ENCODE assay signal across 17 cellular contexts in the genomic region with DNA sequence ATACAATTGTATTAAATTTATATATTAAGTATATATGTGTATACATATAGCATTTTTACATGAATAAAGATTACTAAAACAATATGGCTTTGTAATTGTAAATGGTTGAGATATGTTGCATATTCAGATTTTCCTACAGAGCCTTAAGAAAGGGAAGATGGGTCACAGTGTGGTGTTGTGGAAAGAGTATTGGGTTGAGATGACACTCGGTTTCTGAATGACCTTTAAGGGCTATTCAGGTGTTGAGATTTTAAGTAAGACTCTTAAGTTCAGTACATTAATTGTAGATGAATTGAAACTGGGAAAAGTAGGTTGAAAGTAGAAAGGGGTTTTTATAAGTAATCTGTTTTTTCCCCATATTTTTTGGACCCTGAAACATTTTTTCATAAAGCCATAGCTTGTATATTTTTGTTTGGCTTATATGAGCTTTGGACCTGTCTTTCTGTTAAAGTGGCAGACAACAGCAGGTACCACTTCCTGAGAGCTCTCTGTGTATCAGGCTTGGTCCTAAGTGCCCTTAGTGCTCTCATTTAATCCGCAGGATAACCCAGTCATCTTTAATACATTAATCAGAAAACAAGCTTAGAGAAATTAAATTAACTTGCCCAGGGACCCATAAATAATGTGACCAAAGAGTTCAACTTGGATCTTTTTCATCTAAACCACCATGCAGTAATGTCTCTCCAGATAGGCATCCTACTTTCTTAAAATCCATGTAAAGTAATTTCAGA. TPM values are rescaled to one million over a fixed set of nuclear protein-coding genes. Genes with fewer than 3 reads are reported as not detected.
DNase-seq lines count a peak whose midpoint lies in the region; ATAC-seq and TF ChIP-seq lines count a peak whose summit lies in the region.
"Had no signal": no experiment of that assay in that cellular context is flagged by ENCODE, and none has a peak within 500 bp of the region (broad histone marks: within the 10 kb centered on the region; RNA-seq: fewer than 3 reads in every experiment).

No MANE protein-coding gene starts in this region.

- peak overlapping the region; percentile 37 for H3K27ac Mint-ChIP-seq in activated CD4-positive, alpha-beta T cell treated with anti-CD3 and anti-CD28 coated beads, Interleukin-2, amount 10 ng/mL, durations not matched to agents 24 days and 14 days
- H3K27ac Mint-ChIP-seq in CD4-positive, alpha-beta memory T cell = peak overlapping the region in 6 of 7 donors; percentile 31 to 79 (median 43)
- peak overlapping the region; percentile 55 for H3K27ac Mint-ChIP-seq in endodermal cell

- H3K4me1 Mint-ChIP-seq in activated CD4-positive, alpha-beta T cell treated with anti-CD3 and anti-CD28 coated beads, Interleukin-2, amount 10 ng/mL, durations not matched to agents 24 days and 14 days = peaks cover 6% of the 10 kb centered on the region
- peaks cover 0 to 5% (median under 1%) of the 10 kb centered on the region in 4 donors for H3K4me1 Mint-ChIP-seq in CD4-positive, alpha-beta memory T cell
- H3K4me1 Mint-ChIP-seq in endodermal cell = no peaks in the 10 kb centered on the region
- H3K4me1 Mint-ChIP-seq: CD8-positive, alpha-beta memory T cell had no signal

- H3K9ac ChIP-seq in endodermal cell (ENCODE audit: extremely low read depth, low read length, poor library complexity, severe bottlenecking) = no peak overlapping the region
- H3K9ac ChIP-seq: BLaER1 had no signal

- H3K4me1 ChIP-seq in CD4-positive, alpha-beta memory T cell (ENCODE audit: insufficient read depth, low read length) = no peaks in the 10 kb centered on the region
- no peaks in the 10 kb centered on the region for H3K4me1 ChIP-seq in endodermal cell (ENCODE audit: control insufficient read depth, insufficient read depth, low read length)

- H3K4me3 ChIP-seq in CD4-positive, alpha-beta memory T cell (ENCODE audit: low read length in 2 of 2) = no peak overlapping the region
- H3K4me3 ChIP-seq in endodermal cell (ENCODE audit: low read length) = no peak overlapping the region
- H3K4me3 ChIP-seq: BLaER1, GM23338, PC-9 had no signal

- ATAC-seq in GM21786 (IDR thresholded peaks at IDR 0.05; ENCODE audit: unreplicated experiment) = no peak
- ATAC-seq: GM23338 had no signal

- no peaks in the 10 kb centered on the region for H3K9me3 Mint-ChIP-seq in activated CD4-positive, alpha-beta T cell treated with anti-CD3 and anti-CD28 coated beads, Interleukin-2, amount 10 ng/mL, durations not matched to agents 24 days and 14 days
- peaks cover 0 to 2% (median 0%) of the 10 kb centered on the region in 8 donors for H3K9me3 Mint-ChIP-seq in CD4-positive, alpha-beta memory T cell
- H3K9me3 Mint-ChIP-seq in endodermal cell = peaks cover 2% of the 10 kb centered on the region
- H3K9me3 Mint-ChIP-seq: CD8-positive, alpha-beta memory T cell; GM23338 had no signal

- no peaks in the 10 kb centered on the region for H3K9me3 ChIP-seq in CD4-positive, alpha-beta memory T cell (ENCODE audit: control insufficient read depth in 1 of 2, low read length in 2 of 2)
- H3K9me3 ChIP-seq in endodermal cell (ENCODE audit: control insufficient read depth, low read length) = no peaks in the 10 kb centered on the region
- H3K9me3 ChIP-seq: BLaER1 had no signal

- H3K27me3 ChIP-seq in CD4-positive, alpha-beta memory T cell (ENCODE audit: insufficient read depth, low read length) = no peaks in the 10 kb centered on the region
- H3K27me3 ChIP-seq in endodermal cell (ENCODE audit: control insufficient read depth, insufficient read depth, low read length, poor library complexity, severe bottlenecking) = no peaks in the 10 kb centered on the region
- H3K27me3 ChIP-seq: BLaER1 had no signal

- no peak for TF ChIP-seq CTCF in endodermal cell (conservative IDR thresholded peaks at IDR 0.05)

- no peak overlapping the region for H3K27ac ChIP-seq in CD4-positive, alpha-beta memory T cell (ENCODE audit: low read depth, low read length)
- H3K27ac ChIP-seq in endodermal cell (ENCODE audit: low read depth, low read length) = no peak overlapping the region
- H3K27ac ChIP-seq: BLaER1, PC-9 had no signal

- intact Hi-C loops in activated CD4-positive, alpha-beta T cell treated with anti-CD3 and anti-CD28 coated beads, Interleukin-2, amount 10 ng/mL, durations not matched to agents 24 days and 14 days (cut with micrococcal nuclease) = no loop called here
- intact Hi-C loops in CD4-positive, alpha-beta memory T cell (cut with micrococcal nuclease) = no loop called here

- H3K4me3 Mint-ChIP-seq in activated CD4-positive, alpha-beta T cell treated with anti-CD3 and anti-CD28 coated beads, Interleukin-2, amount 10 ng/mL, durations not matched to agents 24 days and 14 days = no peak overlapping the region
- H3K4me3 Mint-ChIP-seq in CD4-positive, alpha-beta memory T cell = no peak overlapping the region
- no peak overlapping the region for H3K4me3 Mint-ChIP-seq in endodermal cell
- H3K4me3 Mint-ChIP-seq: CD8-positive, alpha-beta memory T cell; GM23338 had no signal

- H3K27me3 Mint-ChIP-seq in activated CD4-positive, alpha-beta T cell treated with anti-CD3 and anti-CD28 coated beads, Interleukin-2, amount 10 ng/mL, durations not matched to agents 24 days and 14 days = no peaks in the 10 kb centered on the region
- H3K27me3 Mint-ChIP-seq in CD4-positive, alpha-beta memory T cell = no peaks in the 10 kb centered on the region
- H3K27me3 Mint-ChIP-seq in endodermal cell (ENCODE audit: insufficient read depth) = no peaks in the 10 kb centered on the region
- H3K27me3 Mint-ChIP-seq: CD8-positive, alpha-beta memory T cell had no signal

- H3K36me3 ChIP-seq in CD4-positive, alpha-beta memory T cell (ENCODE audit: insufficient read depth, low read length) = peaks cover 6% of the 10 kb centered on the region
- peaks cover 94% of the 10 kb centered on the region for H3K36me3 ChIP-seq in endodermal cell (ENCODE audit: control insufficient read depth, insufficient read depth, low read length)

- 88 to 100% methylated on average over 2 of the region's 2 CpGs for WGBS in endodermal cell (ENCODE audit: insufficient coverage in 1 of 2, insufficient read length in 1 of 2), 2 experiments

- POLR2A ChIA-PET in CD4-positive, alpha-beta memory T cell (lab: Charles Lee; ENCODE audit: partially characterized antibody) = no interaction called here

- no peak for DNase-seq in activated CD4-positive, alpha-beta T cell treated with anti-CD3 and anti-CD28 coated beads, Interleukin-2, amount 10 ng/mL, durations not matched to agents 24 days and 14 days
- no peak for DNase-seq in activated CD4-positive, alpha-beta T cell treated with anti-CD3 and anti-CD28 coated beads, Interleukin-2, amount 50 U/mL, for 1 hour
- no peak for DNase-seq in CD4-positive, alpha-beta memory T cell
- DNase-seq in NCI-H82 treated with DMSO at 0.1 percent for 48 hours (lab: John Stamatoyannopoulos, UW; ENCODE audit: unreplicated experiment) (peak; percentile 93), endodermal cell (no peak), KG1 (lab: John Stamatoyannopoulos, UW) (no peak), amniotic stem cell (lab: John Stamatoyannopoulos, UW) (no peak)
- DNase-seq: CD8-positive, alpha-beta memory T cell; DND-41; MV-4-11; NCI-H1417 treated with DMSO at 0.1 percent for 48 hours; NCI-H2029; NCI-H526; PC-9 had no signal

- H3K36me3 Mint-ChIP-seq in activated CD4-positive, alpha-beta T cell treated with anti-CD3 and anti-CD28 coated beads, Interleukin-2, amount 10 ng/mL, durations not matched to agents 24 days and 14 days (ENCODE audit: low read depth) = peaks cover 49% of the 10 kb centered on the region
- H3K36me3 Mint-ChIP-seq in CD4-positive, alpha-beta memory T cell = peaks cover 44 to 70% of the 10 kb centered on the region in 2 donors
- H3K36me3 Mint-ChIP-seq in endodermal cell (ENCODE audit: low read depth) = peaks cover 77% of the 10 kb centered on the region

- CTCF ChIA-PET in CD4-positive, alpha-beta memory T cell (lab: Charles Lee; ENCODE audit: partially characterized antibody) = no interaction called here

RNA-seq across cellular contexts. Expression of a gene that starts 48.5 kb away (rescaled TPM):
- total RNA-seq in activated CD4-positive, alpha-beta T cell treated with anti-CD3 and anti-CD28 coated beads, Interleukin-2, amount 10 ng/mL, durations not matched to agents 24 days and 14 days = 2.4 and 2.9 TPM in 2 replicates
- total RNA-seq in CD4-positive, alpha-beta memory T cell = 1 to 10 TPM; 6.7 to 8.7 TPM
- polyA plus RNA-seq in CD4-positive, alpha-beta memory T cell = under 1 TPM in 1 of 2 donors, not detected in 1; 0.71 TPM
- 100 to 1,000 TPM; 103 to 165 TPM for total RNA-seq in endodermal cell
- 133 TPM for polyA plus RNA-seq in endodermal cell (2013, experiment 1 of 2)
- polyA plus RNA-seq in endodermal cell (2013, experiment 2 of 2) = 140 TPM

Comparison
In these comparisons a context has a peak if more than half of its experiments do, and no peak if none do; other contexts are left out.
1. RNA of a gene that starts 48.5 kb away (total RNA-seq): 103 to 165 TPM in endodermal cell; 6.7 to 8.7 TPM in CD4-positive, alpha-beta memory T cell and 2.4 to 2.9 TPM in activated CD4-positive, alpha-beta T cell treated with anti-CD3 and anti-CD28 coated beads, Interleukin-2, amount 10 ng/mL, durations not matched to agents 24 days and 14 days; every median in the first group is over 10 times any median in the second.
2. Peak in every context shown above with its lines, with median percentiles within 50 percentile points of each other: H3K27ac Mint-ChIP-seq.